ENCODE assay signal across 17 cellular contexts in genomic region chr2:1777792-1778191, GRCh38.
"Had no signal": no experiment of that assay in that cellular context is flagged by ENCODE, and none has a peak within 500 bp of the region (broad histone marks: within the 10 kb centered on the region; RNA-seq: fewer than 3 reads in every experiment).

No MANE protein-coding gene starts in this region.

- H3K9me3 ChIP-seq: thyroid gland, upper lobe of left lung, uterus had no signal

- H3K27me3 ChIP-seq: thyroid gland, upper lobe of left lung, uterus had no signal

- H3K36me3 ChIP-seq: thyroid gland, upper lobe of left lung, uterus had no signal

- H3K4me3 ChIP-seq: dorsolateral prefrontal cortex, lung, skin epidermis, thyroid gland, upper lobe of left lung, uterus had no signal

- H3K4me1 ChIP-seq: thyroid gland, uterus had no signal

- DNase-seq: cortex of kidney; effector CD8-positive, alpha-beta T cell; foreskin melanocyte; hippocampal formation; left colon; left ventricle myocardium superior; mesenchymal stem cell; midbrain; naive thymus-derived CD4-positive, alpha-beta T cell; stimulated activated CD4-positive, alpha-beta T cell treated with anti-CD3 and anti-CD28 coated beads, Interleukin-2, amount 100 ng/mL, for 24 hours; stimulated activated naive CD4-positive, alpha-beta T cell; thyroid gland; uterus had no signal

- H3K27ac ChIP-seq: dorsolateral prefrontal cortex, skin epidermis, thyroid gland, upper lobe of left lung, uterus had no signal
